ENCODE assay signal across 15 cellular contexts in genomic region chr19:19262190-19263057, GRCh38. TPM values are rescaled to one million over a fixed set of nuclear protein-coding genes. Genes with fewer than 3 reads are reported as not detected.
DNase-seq lines count a peak whose midpoint lies in the region; ATAC-seq and TF ChIP-seq lines count a peak whose summit lies in the region.
"Had no signal": no experiment of that assay in that cellular context is flagged by ENCODE, and none has a peak within 500 bp of the region (broad histone marks: within the 10 kb centered on the region; RNA-seq: fewer than 3 reads in every experiment).

No MANE protein-coding gene starts in this region.

- H3K27ac ChIP-seq in breast epithelium (no peak overlapping the region), mammary epithelial cell (ENCODE audit: insufficient read depth, low read depth, low read length) (no peak overlapping the region)
- H3K27ac ChIP-seq: ovary had no signal

- H3K9me3 ChIP-seq in breast epithelium, result peaks cover 0 to 7% of the 10 kb centered on the region in 2 donors
- H3K9me3 ChIP-seq in mammary epithelial cell (replicated peaks; ENCODE audit: insufficient read depth, low read length), result no peaks in the 10 kb centered on the region
- H3K9me3 ChIP-seq in iPS-15b (ENCODE audit: control insufficient read depth, insufficient read depth, low read length), result no peaks in the 10 kb centered on the region
- H3K9me3 ChIP-seq: ovary had no signal

- H3K9me3 Mint-ChIP-seq in activated B cell treated with CpG ODN at 0.5 μM for 24 hours, result no peaks in the 10 kb centered on the region
- no peaks in the 10 kb centered on the region for H3K9me3 Mint-ChIP-seq in stimulated activated effector memory CD8-positive, alpha-beta T cell treated with anti-CD3 and anti-CD28 coated beads, Interleukin-12 subunit alpha, Interleukin-12 subunit beta, amount 100 ng/mL, for 72 hours
- H3K9me3 Mint-ChIP-seq: activated CD4-positive, alpha-beta T cell treated with anti-CD3 and anti-CD28 coated beads, Interleukin-2, amount 10 ng/mL, durations not matched to agents 24 days and 14 days had no signal

- H3K36me3 ChIP-seq in breast epithelium (no peaks in the 10 kb centered on the region), mammary epithelial cell (ENCODE audit: insufficient read depth, low read length) (no peaks in the 10 kb centered on the region), iPS-15b (ENCODE audit: control insufficient read depth, insufficient read depth, low read length) (peaks cover 6% of the 10 kb centered on the region)
- H3K36me3 ChIP-seq: ovary had no signal

- no peaks in the 10 kb centered on the region for H3K36me3 Mint-ChIP-seq in activated B cell treated with CpG ODN at 0.5 μM for 24 hours (ENCODE audit: low read depth)
- H3K36me3 Mint-ChIP-seq in stimulated activated effector memory CD8-positive, alpha-beta T cell treated with anti-CD3 and anti-CD28 coated beads, Interleukin-12 subunit alpha, Interleukin-12 subunit beta, amount 100 ng/mL, for 72 hours, result no peaks in the 10 kb centered on the region

- intact Hi-C loops in breast epithelium (cut with DNase I; ENCODE audit: low total_unique reads) (no loop called here), mammary epithelial cell (cut with micrococcal nuclease) (no loop called here), activated B cell treated with CpG ODN at 0.5 μM for 24 hours (cut with micrococcal nuclease) (no loop called here)

- H3K27ac Mint-ChIP-seq in activated B cell treated with CpG ODN at 0.5 μM for 24 hours, result peak overlapping the region; percentile 47
- H3K27ac Mint-ChIP-seq in stimulated activated effector memory CD8-positive, alpha-beta T cell treated with anti-CD3 and anti-CD28 coated beads, Interleukin-12 subunit alpha, Interleukin-12 subunit beta, amount 100 ng/mL, for 72 hours, result no peak overlapping the region
- H3K27ac Mint-ChIP-seq: activated CD4-positive, alpha-beta T cell treated with anti-CD3 and anti-CD28 coated beads, Interleukin-2, amount 10 ng/mL, durations not matched to agents 24 days and 14 days had no signal

- no peaks in the 10 kb centered on the region for H3K4me1 ChIP-seq in breast epithelium
- no peaks in the 10 kb centered on the region for H3K4me1 ChIP-seq in mammary epithelial cell (ENCODE audit: insufficient read depth, low read length)
- H3K4me1 ChIP-seq in iPS-15b (ENCODE audit: control insufficient read depth, insufficient read depth, low read length), result peaks cover 2% of the 10 kb centered on the region

- CTCF ChIA-PET in mammary epithelial cell (lab: Charles Lee; ENCODE audit: low non-redundant PET) (no interaction called here), activated B cell treated with CpG ODN at 0.5 μM for 24 hours (lab: Charles Lee) (no interaction called here)

- POLR2A ChIA-PET in activated B cell treated with CpG ODN at 0.5 μM for 24 hours (lab: Charles Lee), result interaction anchor here (0.7 kb wide), 3 partner anchors 10 to 343 kb away, joined by 6 to 12 read pairs (median 10); partner anchors contain the start of genes DDX49 and MEF2B

- H3K4me3 Mint-ChIP-seq in activated B cell treated with CpG ODN at 0.5 μM for 24 hours, result peak overlapping the region; percentile 56
- peak overlapping the region; percentile 19 for H3K4me3 Mint-ChIP-seq in stimulated activated effector memory CD8-positive, alpha-beta T cell treated with anti-CD3 and anti-CD28 coated beads, Interleukin-12 subunit alpha, Interleukin-12 subunit beta, amount 100 ng/mL, for 72 hours
- H3K4me3 Mint-ChIP-seq: activated CD4-positive, alpha-beta T cell treated with anti-CD3 and anti-CD28 coated beads, Interleukin-2, amount 10 ng/mL, durations not matched to agents 24 days and 14 days had no signal

- DNase-seq in breast epithelium (ENCODE audit: low spot score in 2 of 2), result no peak
- no peak for DNase-seq in mammary epithelial cell
- DNase-seq in activated B cell treated with CpG ODN at 0.5 μM for 24 hours, result no peak
- no peak for DNase-seq in stimulated activated effector memory CD8-positive, alpha-beta T cell treated with anti-CD3 and anti-CD28 coated beads, Interleukin-12 subunit alpha, Interleukin-12 subunit beta, amount 100 ng/mL, for 72 hours (ENCODE audit: low spot score in 2 of 2)
- DNase-seq in erythroblast (lab: John Stamatoyannopoulos, UW), result no peak
- DNase-seq in DMS53 (lab: John Stamatoyannopoulos, UW), result no peak
- DNase-seq: activated CD4-positive, alpha-beta T cell treated with anti-CD3 and anti-CD28 coated beads, Interleukin-2, amount 10 ng/mL, durations not matched to agents 24 days and 14 days; activated gamma-delta T cell; central memory CD4-positive, alpha-beta T cell; left colon; T-helper 2 cell had no signal

- dilution Hi-C loops in mammary epithelial cell (cut with HindIII; ENCODE audit: low sequenced_read_pairs), result no loop called here

- H4K20me1 ChIP-seq in mammary epithelial cell (ENCODE audit: insufficient read depth, low read length), result no peaks in the 10 kb centered on the region

- in situ Hi-C loops in mammary epithelial cell (cut with MboI; ENCODE audit: low sequenced_read_pairs in 2 of 2), result no loop called here

- TF ChIP-seq CTCF in breast epithelium (IDR thresholded peaks at IDR 0.05) (no peak), mammary epithelial cell (conservative IDR thresholded peaks at IDR 0.05 in 1 of 2, IDR thresholded peaks at IDR 0.05 in 1 of 2; ENCODE audit: extremely low read depth in 1 of 2, insufficient read depth in 1 of 2, low read depth in 1 of 2, low read length in 2 of 2) (no peak), activated B cell treated with CpG ODN at 0.5 μM for 24 hours (IDR thresholded peaks at IDR 0.05) (no peak)

- H3K79me2 ChIP-seq in mammary epithelial cell (ENCODE audit: insufficient read depth, low read length), result no peaks in the 10 kb centered on the region

- H3K27me3 Mint-ChIP-seq in activated B cell treated with CpG ODN at 0.5 μM for 24 hours, result peaks cover 30% of the 10 kb centered on the region

- H3K4me2 ChIP-seq in mammary epithelial cell (ENCODE audit: insufficient read depth, low read depth, low read length), result no peak overlapping the region

- BruUV-seq in mammary epithelial cell (replicated peaks; lab: Mats Ljungman, UMichigan), result no TSS peak

- no peak for ATAC-seq in activated B cell treated with CpG ODN at 0.5 μM for 24 hours (ENCODE audit: low read depth)
- ATAC-seq in stimulated activated effector memory CD8-positive, alpha-beta T cell treated with anti-CD3 and anti-CD28 coated beads, Interleukin-12 subunit alpha, Interleukin-12 subunit beta, amount 100 ng/mL, for 72 hours, result no peak
- no peak for ATAC-seq in GM18505 (IDR thresholded peaks at IDR 0.05; ENCODE audit: unreplicated experiment)
- ATAC-seq: left colon had no signal

- H3K9ac ChIP-seq in mammary epithelial cell (ENCODE audit: insufficient read depth, low read length) (no peak overlapping the region), iPS-15b (ENCODE audit: low read depth, low read length) (no peak overlapping the region)

- H3K27me3 ChIP-seq in breast epithelium (peaks cover 3 to 30% of the 10 kb centered on the region in 2 donors), mammary epithelial cell (ENCODE audit: insufficient read depth, low read length) (peaks cover 22% of the 10 kb centered on the region), iPS-15b (ENCODE audit: control insufficient read depth, insufficient read depth, low read length) (peaks cover 30% of the 10 kb centered on the region)
- H3K27me3 ChIP-seq: ovary had no signal

- 24% methylated on average over 27 of the region's 31 CpGs for WGBS in mammary epithelial cell (ENCODE audit: low coverage, missing lambda C conversion rate)

- peaks cover 13% of the 10 kb centered on the region for H3K4me1 Mint-ChIP-seq in activated B cell treated with CpG ODN at 0.5 μM for 24 hours
- H3K4me1 Mint-ChIP-seq in stimulated activated effector memory CD8-positive, alpha-beta T cell treated with anti-CD3 and anti-CD28 coated beads, Interleukin-12 subunit alpha, Interleukin-12 subunit beta, amount 100 ng/mL, for 72 hours, result peaks cover 10% of the 10 kb centered on the region
- H3K4me1 Mint-ChIP-seq: activated CD4-positive, alpha-beta T cell treated with anti-CD3 and anti-CD28 coated beads, Interleukin-2, amount 10 ng/mL, durations not matched to agents 24 days and 14 days had no signal

- TF ChIP-seq POLR2A in breast epithelium (IDR thresholded peaks at IDR 0.05), result no peak
- no peak for TF ChIP-seq POLR2A in erythroblast (IDR thresholded peaks at IDR 0.05; ENCODE audit: low read length)
- no peak for TF ChIP-seq POLR2A in GM18505 (IDR thresholded peaks at IDR 0.05; ENCODE audit: borderline replicate concordance, extremely low read depth, insufficient read depth, insufficient read length)

- peak overlapping the region in 2 of 3 donors; percentile 50 to 64 for H3K4me3 ChIP-seq in breast epithelium
- H3K4me3 ChIP-seq in mammary epithelial cell (replicated peaks in 1 of 3; ENCODE audit: insufficient read depth in 1 of 3, low read depth in 2 of 3, low read length in 3 of 3), result no peak overlapping the region
- H3K4me3 ChIP-seq in iPS-15b (ENCODE audit: low read depth, low read length), result peak overlapping the region; percentile 66
- H3K4me3 ChIP-seq: ovary had no signal

- no peak overlapping the region for H2AFZ ChIP-seq in mammary epithelial cell (ENCODE audit: low read depth, low read length)

RNA-seq across cellular contexts. Expression of gene TM6SF2, which starts 10.7 kb away (rescaled TPM):
- total RNA-seq in breast epithelium (under 1 TPM; 0.32 to 0.98 (median 0.88) TPM), mammary epithelial cell (not detected), activated B cell treated with CpG ODN at 0.5 μM for 24 hours (not detected in 2 replicates)
- polyA plus RNA-seq in mammary epithelial cell, result not detected
- not detected for polyA minus RNA-seq in mammary epithelial cell
- total RNA-seq: activated CD4-positive, alpha-beta T cell treated with anti-CD3 and anti-CD28 coated beads, Interleukin-2, amount 10 ng/mL, durations not matched to agents 24 days and 14 days had no signal

RNA-seq across cellular contexts. Expression of gene NCAN, which starts 50.7 kb away (rescaled TPM):
- total RNA-seq in breast epithelium (not detected), mammary epithelial cell (not detected), activated B cell treated with CpG ODN at 0.5 μM for 24 hours (not detected in 2 replicates)
- polyA plus RNA-seq in mammary epithelial cell, result not detected
- polyA minus RNA-seq in mammary epithelial cell, result not detected
- total RNA-seq: activated CD4-positive, alpha-beta T cell treated with anti-CD3 and anti-CD28 coated beads, Interleukin-2, amount 10 ng/mL, durations not matched to agents 24 days and 14 days; left colon; ovary had no signal
- polyA plus RNA-seq: AG04450, ovary had no signal

RNA-seq across cellular contexts. Expression of gene SUGP1, which starts 57.9 kb away (rescaled TPM):
- total RNA-seq in breast epithelium, result 10 to 100 TPM; 23.8 to 31.6 (median 29.8) TPM
- total RNA-seq in mammary epithelial cell, result 10 to 100 TPM; 23.3 to 48.1 TPM
- 29.2 TPM for polyA plus RNA-seq in mammary epithelial cell
- 22.2 TPM for polyA minus RNA-seq in mammary epithelial cell
- total RNA-seq in activated B cell treated with CpG ODN at 0.5 μM for 24 hours, result 68.6 and 73.0 TPM in 2 replicates

RNA-seq across cellular contexts. Expression of gene MAU2, which starts 58.2 kb away (rescaled TPM):
- 10 to 100 TPM; 33.4 to 59.4 (median 53.1) TPM for total RNA-seq in breast epithelium
- 10 to 100 TPM; 39.7 to 44.5 TPM for total RNA-seq in mammary epithelial cell
- 11.1 TPM for polyA plus RNA-seq in mammary epithelial cell
- polyA minus RNA-seq in mammary epithelial cell, result 19.0 TPM
- total RNA-seq in activated B cell treated with CpG ODN at 0.5 μM for 24 hours, result 107 and 126 TPM in 2 replicates

RNA-seq across cellular contexts. Expression of gene NR2C2AP, which starts 59.2 kb away (rescaled TPM):
- 10 to 100 TPM; 19.8 to 24.1 (median 21.6) TPM for total RNA-seq in breast epithelium
- 10 to 100 TPM in 1 of 2 donors, 1 to 10 TPM in 1; 8.5 to 20.7 TPM for total RNA-seq in mammary epithelial cell
- polyA plus RNA-seq in mammary epithelial cell, result 22.8 TPM
- 21.8 TPM for polyA minus RNA-seq in mammary epithelial cell
- 37.1 and 39.2 TPM in 2 replicates for total RNA-seq in activated B cell treated with CpG ODN at 0.5 μM for 24 hours

Comparison
In these comparisons a context has a peak if more than half of its experiments do, and no peak if none do; other contexts are left out.
1. H3K4me3 ChIP-seq: peak in breast epithelium (2 of 3) and iPS-15b (single experiment); none in mammary epithelial cell (0 of 3).